ENCODE assay signal across 20 cellular contexts in genomic region chr7:156602283-156602682, GRCh38. TPM values are rescaled to one million over a fixed set of nuclear protein-coding genes. Genes with fewer than 3 reads are reported as not detected.
"Had no signal": no experiment of that assay in that cellular context is flagged by ENCODE, and none has a peak within 500 bp of the region (broad histone marks: within the 10 kb centered on the region; RNA-seq: fewer than 3 reads in every experiment).

No MANE protein-coding gene starts in this region.

- ATAC-seq: esophagus mucosa; foreskin keratinocyte; naive thymus-derived CD4-positive, alpha-beta T cell; right cardiac atrium; stimulated activated naive CD8-positive, alpha-beta T cell treated with anti-CD3 and anti-CD28 coated beads, Interleukin-15, Interleukin-2, amounts not matched to agents 100 U/mL and 50 U/mL, for 24 hours had no signal

- H3K27ac ChIP-seq: foreskin keratinocyte, thoracic aorta, uterus had no signal

- H3K9me3 ChIP-seq: thoracic aorta, uterus had no signal

- DNase-seq: activated CD4-positive, alpha-beta memory T cell treated with anti-CD3 and anti-CD28 coated beads, Interleukin-2, amount 10 ng/mL, durations not matched to agents 7 days and 5 days; activated CD4-positive, alpha-beta T cell treated with anti-CD3 and anti-CD28 coated beads for 1 hour; activated CD4-positive, alpha-beta T cell treated with anti-CD3 and anti-CD28 coated beads, Interleukin-2, amount 10 ng/mL, durations not matched to agents 7 days and 5 days; activated CD8-positive, alpha-beta memory T cell treated with anti-CD3 and anti-CD28 coated beads, Interleukin-2, amount 50 U/mL, for 48 hours; activated gamma-delta T cell treated with Interleukin-2 at 50 U/mL for 16 hours; activated naive CD4-positive, alpha-beta T cell treated with anti-CD3 and anti-CD28 coated beads, Interleukin-2, amount 50 U/mL, for 16 hours; activated T-cell treated with anti-CD3 and anti-CD28 coated beads, Interleukin-2, amount 50 U/mL, for 24 hours; amniotic stem cell; caudate nucleus; foreskin keratinocyte; mammary epithelial cell; naive thymus-derived CD4-positive, alpha-beta T cell; right cardiac atrium; stimulated activated CD4-positive, alpha-beta T cell treated with anti-CD3 and anti-CD28 coated beads, Interleukin-4, amount 100 ng/mL, for 1 hour; stimulated activated naive CD8-positive, alpha-beta T cell treated with anti-CD3 and anti-CD28 coated beads, Interleukin-15, Interleukin-2, amounts not matched to agents 100 U/mL and 50 U/mL, for 24 hours; SW 1271; T-helper 9 cell; uterus had no signal

- H3K4me3 ChIP-seq: thoracic aorta, uterus had no signal

- H3K4me1 ChIP-seq: foreskin keratinocyte, uterus had no signal

- H3K36me3 ChIP-seq: thoracic aorta, uterus had no signal

RNA-seq across cellular contexts. Expression of gene RNF32, which starts 38.3 kb away (rescaled TPM):
- total RNA-seq: thoracic aorta had no signal
